Comparison of ENCODE assay signal across 8 cellular contexts in genomic region chr7:27173412-27174076, GRCh38. TPM values are rescaled to one million over a fixed set of nuclear protein-coding genes. Genes with fewer than 3 reads are reported as not detected.
DNase-seq lines count a peak whose midpoint lies in the region; ATAC-seq and TF ChIP-seq lines count a peak whose summit lies in the region.

No MANE protein-coding gene starts in this region.

- CTCF ChIA-PET in HEK293T (lab: Yijun Ruan, JAX) = no interaction called here

- no peak overlapping the region for H3K27ac ChIP-seq in BLaER1 treated with 17β-estradiol and CSF1 and Interleukin-3, amounts not matched to agents 10 nM and 100 nM
- H3K27ac ChIP-seq in left lung = no peak overlapping the region
- no peak overlapping the region for H3K27ac ChIP-seq in thymus (ENCODE audit: low read depth)

- POLR2A ChIA-PET in HEK293T (lab: Yijun Ruan, JAX) = interaction anchor here (0.8 to 13.6 kb wide), 12 partner anchors 11 to 981 kb away, joined by 3 to 367 read pairs (median 4); partner anchors contain the start of genes CBX3, HNRNPA2B1, HOXA11 and HOXA3

- peaks cover 0 to 10% (median 0%) of the 10 kb centered on the region in 10 experiments; a peak in 4 of 20 replicates for H3K4me1 ChIP-seq in BLaER1 treated with 17β-estradiol and CSF1 and Interleukin-3, amounts not matched to agents 10 nM and 100 nM
- H3K4me1 ChIP-seq in left lung (peaks cover 0 to 46% of the 10 kb centered on the region in 2 donors), thymus (ENCODE audit: control insufficient read depth, insufficient read depth, low read length) (peaks cover 29% of the 10 kb centered on the region)

- H3K27ac Mint-ChIP-seq in activated T-cell treated with anti-CD3 and anti-CD28 coated beads, Interleukin-2, amount 50 U/mL, for 72 hours = no peak overlapping the region

- H3K4me3 ChIP-seq in BLaER1 treated with 17β-estradiol and CSF1 and Interleukin-3, amounts not matched to agents 10 nM and 100 nM = peak overlapping the region; percentile 4 to 60 (median 42); a peak in 16 of 20 replicates
- H3K4me3 ChIP-seq in left lung = peak overlapping the region; percentile 12 to 47
- peak overlapping the region; percentile 73 for H3K4me3 ChIP-seq in thymus (ENCODE audit: low read length)

- peak overlapping the region; percentile 48 to 66 for H3K4me3 Mint-ChIP-seq in activated T-cell treated with anti-CD3 and anti-CD28 coated beads, Interleukin-2, amount 50 U/mL, for 72 hours

- H3K36me3 ChIP-seq in BLaER1 treated with 17β-estradiol and CSF1 and Interleukin-3, amounts not matched to agents 10 nM and 100 nM = no peaks in the 10 kb centered on the region
- H3K36me3 ChIP-seq in left lung (no peaks in the 10 kb centered on the region), thymus (ENCODE audit: control insufficient read depth, insufficient read depth) (no peaks in the 10 kb centered on the region)

- H4K20me1 ChIP-seq in BLaER1 treated with 17β-estradiol and CSF1 and Interleukin-3, amounts not matched to agents 10 nM and 100 nM = peaks cover 0 to 86% (median 65%) of the 10 kb centered on the region in 11 experiments; a peak in 18 of 22 replicates

- H3K27me3 Mint-ChIP-seq in activated T-cell treated with anti-CD3 and anti-CD28 coated beads, Interleukin-2, amount 50 U/mL, for 72 hours (ENCODE audit: low read depth) = peaks cover 66% of the 10 kb centered on the region

- no peaks in the 10 kb centered on the region for H3K9me3 Mint-ChIP-seq in activated T-cell treated with anti-CD3 and anti-CD28 coated beads, Interleukin-2, amount 50 U/mL, for 72 hours

- ATAC-seq in activated T-cell treated with anti-CD3 and anti-CD28 coated beads, Interleukin-2, amount 50 U/mL, for 72 hours (replicated peaks in 1 of 2) = peak; percentile 76 to 80
- ATAC-seq in left lung = peak; percentile 69
- no peak for ATAC-seq in HG03457 (IDR thresholded peaks at IDR 0.05; ENCODE audit: unreplicated experiment)
- no peak for ATAC-seq in GM18873 (IDR thresholded peaks at IDR 0.05; ENCODE audit: low FRiP score, unreplicated experiment)

- no peak overlapping the region for H3K9ac ChIP-seq in BLaER1 treated with 17β-estradiol and CSF1 and Interleukin-3, amounts not matched to agents 10 nM and 100 nM

- DNase-seq in HEK293T (ENCODE audit: extremely low spot score) = no peak
- peak; percentile 52 to 55 for DNase-seq in activated T-cell treated with anti-CD3 and anti-CD28 coated beads, Interleukin-2, amount 50 U/mL, for 72 hours
- peak; percentile 43 to 92 for DNase-seq in left lung
- DNase-seq in NCI-H774 (lab: John Stamatoyannopoulos, UW) = no peak

- no peak for TF ChIP-seq CTCF in left lung (IDR thresholded peaks at IDR 0.05)

- peaks cover 23 to 33% (median 26%) of the 10 kb centered on the region in 11 experiments for H3K9me3 ChIP-seq in BLaER1 treated with 17β-estradiol and CSF1 and Interleukin-3, amounts not matched to agents 10 nM and 100 nM (replicated peaks in 1 of 11)
- H3K9me3 ChIP-seq in left lung = no peaks in the 10 kb centered on the region
- H3K9me3 ChIP-seq in thymus (ENCODE audit: control insufficient read depth) = no peaks in the 10 kb centered on the region

- H3K4me1 Mint-ChIP-seq in activated T-cell treated with anti-CD3 and anti-CD28 coated beads, Interleukin-2, amount 50 U/mL, for 72 hours (ENCODE audit: low read depth) = peaks cover 21% of the 10 kb centered on the region

- peaks cover 2% of the 10 kb centered on the region in 2 donors for H3K36me3 Mint-ChIP-seq in activated T-cell treated with anti-CD3 and anti-CD28 coated beads, Interleukin-2, amount 50 U/mL, for 72 hours (ENCODE audit: insufficient read depth in 2 of 2)

- WGBS in thymus = under 1% methylated on average over 91 of the region's 92 CpGs

- peak overlapping the region; percentile 24 to 72 (median 50); a peak in 19 of 22 replicates for H3K4me2 ChIP-seq in BLaER1 treated with 17β-estradiol and CSF1 and Interleukin-3, amounts not matched to agents 10 nM and 100 nM

- H3K27me3 ChIP-seq in BLaER1 treated with 17β-estradiol and CSF1 and Interleukin-3, amounts not matched to agents 10 nM and 100 nM = peaks cover 100% of the 10 kb centered on the region in 11 experiments
- H3K27me3 ChIP-seq in left lung (peaks cover 100% of the 10 kb centered on the region in 2 donors), thymus (ENCODE audit: control insufficient read depth, insufficient read depth) (peaks cover 50% of the 10 kb centered on the region)

- intact Hi-C loops in left lung (cut with DNase I) = no loop called here

TF ChIP-seq in HEK293T, 16 proteins besides CTCF, POLR2A, EP300 and RAD21:
- TF ChIP-seq LEF1 (IDR thresholded peaks at IDR 0.05; ENCODE audit: borderline replicate concordance) (peak; percentile 11; the same call in 1 of the 2 replicates), ARNT (IDR thresholded peaks at IDR 0.05) (no peak)

RNA-seq across cellular contexts. Expression of gene HOXA10, which starts 0.6 kb away (rescaled TPM):
- under 1 TPM; 0.19 to 0.26 TPM for total RNA-seq in activated T-cell treated with anti-CD3 and anti-CD28 coated beads, Interleukin-2, amount 50 U/mL, for 72 hours
- total RNA-seq in left lung = under 1 TPM; 0.42 to 0.55 TPM
- 3.5 TPM for polyA plus RNA-seq in thymus

RNA-seq across cellular contexts. Expression of gene HOXA9, which starts 8.2 kb away (rescaled TPM):
- not detected for total RNA-seq in activated T-cell treated with anti-CD3 and anti-CD28 coated beads, Interleukin-2, amount 50 U/mL, for 72 hours
- total RNA-seq in left lung = 1 to 10 TPM in 1 of 2 donors, under 1 TPM in 1; 0.73 to 1.4 TPM
- polyA plus RNA-seq in thymus = 4.9 TPM

RNA-seq across cellular contexts. Expression of gene HOXA11, which starts 11.5 kb away (rescaled TPM):
- under 1 TPM; 0.09 to 0.14 TPM for total RNA-seq in activated T-cell treated with anti-CD3 and anti-CD28 coated beads, Interleukin-2, amount 50 U/mL, for 72 hours
- total RNA-seq in left lung = under 1 TPM in 1 of 2 donors, not detected in 1; 0.10 TPM
- under 0.01 TPM for polyA plus RNA-seq in thymus

RNA-seq across cellular contexts. Expression of gene HOXA7, which starts 17.1 kb away (rescaled TPM):
- total RNA-seq in activated T-cell treated with anti-CD3 and anti-CD28 coated beads, Interleukin-2, amount 50 U/mL, for 72 hours = not detected
- total RNA-seq in left lung = 1 to 10 TPM; 1.3 to 2.2 TPM
- 0.41 TPM for polyA plus RNA-seq in thymus

RNA-seq across cellular contexts. Expression of gene HOXA3, which starts 21.2 kb away (rescaled TPM):
- total RNA-seq in activated T-cell treated with anti-CD3 and anti-CD28 coated beads, Interleukin-2, amount 50 U/mL, for 72 hours = not detected
- total RNA-seq in left lung = 1 to 10 TPM; 5.7 to 8.8 TPM
- polyA plus RNA-seq in thymus = 5.5 TPM

Comparison
In these comparisons a context has a peak if more than half of its experiments do, and no peak if none do; other contexts are left out.
1. DNase-seq: peak in activated T-cell treated with anti-CD3 and anti-CD28 coated beads, Interleukin-2, amount 50 U/mL, for 72 hours (2 of 2) and left lung (2 of 2); none in HEK293T (single experiment) and NCI-H774 (single experiment).
2. ATAC-seq: peak in activated T-cell treated with anti-CD3 and anti-CD28 coated beads, Interleukin-2, amount 50 U/mL, for 72 hours (2 of 2) and left lung (single experiment); none in HG03457 (single experiment) and GM18873 (single experiment).
3. Peak in every context shown above with its lines, with median percentiles within 50 percentile points of each other: H3K4me3 ChIP-seq.